31 cellular contexts compared by ENCODE assay signal in the genomic region with DNA sequence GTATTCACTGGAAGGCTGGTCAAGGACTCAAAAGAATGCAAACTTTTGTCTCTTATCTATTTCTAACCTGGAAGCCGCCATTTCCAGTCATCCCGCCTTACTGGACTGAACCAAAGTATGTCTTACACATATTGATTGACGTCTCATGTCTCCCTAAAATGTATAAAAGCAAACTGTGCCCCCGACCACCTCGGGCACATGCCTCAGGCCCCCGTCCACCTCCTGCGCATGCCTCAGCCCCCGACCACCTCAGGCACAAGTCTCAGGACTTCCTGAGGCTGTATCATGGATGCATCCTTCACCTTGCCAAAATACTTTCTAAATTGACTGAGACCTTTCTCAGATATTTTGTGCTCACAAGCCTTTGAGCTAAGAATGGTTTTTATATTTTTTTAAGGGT.
"Had no signal": no experiment of that assay in that cellular context is flagged by ENCODE, and none has a peak within 500 bp of the region (broad histone marks: within the 10 kb centered on the region; RNA-seq: fewer than 3 reads in every experiment).

No MANE protein-coding gene starts in this region.

- DNase-seq: activated B cell treated with CpG ODN at 0.5 μM for 24 hours; activated CD4-positive, alpha-beta memory T cell treated with anti-CD3 and anti-CD28 coated beads, Interleukin-2, amount 10 ng/mL, durations not matched to agents 7 days and 5 days; activated CD4-positive, alpha-beta T cell treated with anti-CD3 and anti-CD28 coated beads, Interleukin-2, amount 10 ng/mL, durations not matched to agents 24 days and 14 days; activated CD4-positive, alpha-beta T cell treated with anti-CD3 and anti-CD28 coated beads, Interleukin-2, amount 50 U/mL, for 4 hours; activated CD8-positive, alpha-beta memory T cell treated with anti-CD3 and anti-CD28 coated beads, Interleukin-2, amount 50 U/mL, for 48 hours; activated gamma-delta T cell; activated naive CD4-positive, alpha-beta T cell; activated naive CD4-positive, alpha-beta T cell treated with anti-CD3 and anti-CD28 coated beads, Interleukin-2, amount 10 ng/mL, durations not matched to agents 7 days and 5 days; activated naive CD8-positive, alpha-beta T cell treated with anti-CD3 and anti-CD28 coated beads, Interleukin-2, amount 10 ng/mL, durations not matched to agents 7 days and 5 days; activated T-cell treated with anti-CD3 and anti-CD28 coated beads for 4 hours; activated T-cell treated with anti-CD3 and anti-CD28 coated beads, Interleukin-2, amount 50 U/mL, for 24 hours; activated T-cell treated with anti-CD3 and anti-CD28 coated beads, Interleukin-2, amount 50 U/mL, for 72 hours; central memory CD4-positive, alpha-beta T cell; effector CD4-positive, alpha-beta T cell; effector memory CD8-positive, alpha-beta T cell; erythroblast; foreskin keratinocyte; gastrocnemius medialis; glutamatergic neuron; heart left ventricle; T-helper 2 cell had no signal

- H3K4me3 ChIP-seq: ascending aorta, breast epithelium, cardiac muscle cell, coronary artery, dorsolateral prefrontal cortex, esophagus muscularis mucosa, gastrocnemius medialis, heart left ventricle had no signal

- H3K27ac Mint-ChIP-seq: activated B cell treated with CpG ODN at 0.5 μM for 24 hours; activated CD4-positive, alpha-beta memory T cell treated with anti-CD3 and anti-CD28 coated beads, Interleukin-2, amount 10 ng/mL, durations not matched to agents 7 days and 5 days; activated CD4-positive, alpha-beta T cell treated with anti-CD3 and anti-CD28 coated beads, Interleukin-2, amount 10 ng/mL, durations not matched to agents 24 days and 14 days; activated naive CD4-positive, alpha-beta T cell treated with anti-CD3 and anti-CD28 coated beads, Interleukin-2, amount 10 ng/mL, durations not matched to agents 7 days and 5 days; activated naive CD4-positive, alpha-beta T cell treated with anti-CD3 and anti-CD28 coated beads, Interleukin-2, amount 50 U/mL, for 72 hours; activated naive CD8-positive, alpha-beta T cell treated with anti-CD3 and anti-CD28 coated beads, Interleukin-2, amount 10 ng/mL, durations not matched to agents 7 days and 5 days; activated T-cell treated with anti-CD3 and anti-CD28 coated beads, Interleukin-2, amount 50 U/mL, for 24 hours; activated T-cell treated with anti-CD3 and anti-CD28 coated beads, Interleukin-2, amount 50 U/mL, for 72 hours; brain; dendritic cell treated with granulocyte-macrophage colony-stimulating factor and Interleukin-4, amounts not matched to agents 40 ng/mL and 50 ng/mL, for 4 days; effector memory CD8-positive, alpha-beta T cell had no signal

- H3K9me3 ChIP-seq: ascending aorta, breast epithelium, esophagus muscularis mucosa, gastrocnemius medialis had no signal

- H3K27me3 ChIP-seq: ascending aorta, cardiac muscle cell, dorsolateral prefrontal cortex, esophagus muscularis mucosa, foreskin keratinocyte had no signal

- H3K36me3 Mint-ChIP-seq: activated naive CD4-positive, alpha-beta T cell treated with anti-CD3 and anti-CD28 coated beads, Interleukin-2, amount 10 ng/mL, durations not matched to agents 7 days and 5 days; activated naive CD4-positive, alpha-beta T cell treated with anti-CD3 and anti-CD28 coated beads, Interleukin-2, amount 50 U/mL, for 72 hours; activated naive CD8-positive, alpha-beta T cell treated with anti-CD3 and anti-CD28 coated beads, Interleukin-2, amount 10 ng/mL, durations not matched to agents 7 days and 5 days had no signal

- H3K36me3 ChIP-seq: ascending aorta, breast epithelium, cardiac muscle cell, esophagus muscularis mucosa, gastrocnemius medialis, heart left ventricle had no signal

- H3K27me3 Mint-ChIP-seq: activated naive CD8-positive, alpha-beta T cell treated with anti-CD3 and anti-CD28 coated beads, Interleukin-2, amount 10 ng/mL, durations not matched to agents 7 days and 5 days had no signal

- H3K4me1 Mint-ChIP-seq: activated B cell treated with CpG ODN at 0.5 μM for 24 hours; activated CD4-positive, alpha-beta memory T cell treated with anti-CD3 and anti-CD28 coated beads, Interleukin-2, amount 10 ng/mL, durations not matched to agents 7 days and 5 days; activated CD4-positive, alpha-beta T cell treated with anti-CD3 and anti-CD28 coated beads, Interleukin-2, amount 10 ng/mL, durations not matched to agents 24 days and 14 days; activated naive CD4-positive, alpha-beta T cell treated with anti-CD3 and anti-CD28 coated beads, Interleukin-2, amount 10 ng/mL, durations not matched to agents 7 days and 5 days; activated naive CD8-positive, alpha-beta T cell treated with anti-CD3 and anti-CD28 coated beads, Interleukin-2, amount 10 ng/mL, durations not matched to agents 7 days and 5 days; brain had no signal

- H3K27ac ChIP-seq: ascending aorta, breast epithelium, cardiac muscle cell, coronary artery, esophagus muscularis mucosa, foreskin keratinocyte, gastrocnemius medialis, heart left ventricle had no signal

- H3K4me1 ChIP-seq: ascending aorta, breast epithelium, esophagus muscularis mucosa, foreskin keratinocyte, gastrocnemius medialis, heart left ventricle had no signal

- H3K4me3 Mint-ChIP-seq: activated B cell treated with CpG ODN at 0.5 μM for 24 hours; activated CD4-positive, alpha-beta memory T cell treated with anti-CD3 and anti-CD28 coated beads, Interleukin-2, amount 10 ng/mL, durations not matched to agents 7 days and 5 days; activated CD4-positive, alpha-beta T cell treated with anti-CD3 and anti-CD28 coated beads, Interleukin-2, amount 10 ng/mL, durations not matched to agents 24 days and 14 days; activated naive CD4-positive, alpha-beta T cell treated with anti-CD3 and anti-CD28 coated beads, Interleukin-2, amount 10 ng/mL, durations not matched to agents 7 days and 5 days; activated naive CD8-positive, alpha-beta T cell treated with anti-CD3 and anti-CD28 coated beads, Interleukin-2, amount 10 ng/mL, durations not matched to agents 7 days and 5 days; activated T-cell treated with anti-CD3 and anti-CD28 coated beads, Interleukin-2, amount 50 U/mL, for 24 hours; activated T-cell treated with anti-CD3 and anti-CD28 coated beads, Interleukin-2, amount 50 U/mL, for 72 hours; brain; dendritic cell treated with granulocyte-macrophage colony-stimulating factor and Interleukin-4, amounts not matched to agents 40 ng/mL and 50 ng/mL, for 4 days; effector memory CD8-positive, alpha-beta T cell had no signal

- ATAC-seq: activated CD4-positive, CD25-positive, alpha-beta regulatory T cell treated with anti-CD3 and anti-CD28 coated beads, Interleukin-2, amount 50 U/mL, for 24 hours; activated naive CD4-positive, alpha-beta T cell treated with anti-CD3 and anti-CD28 coated beads, Interleukin-2, amount 50 U/mL, for 72 hours; activated T-cell treated with anti-CD3 and anti-CD28 coated beads, Interleukin-2, amount 50 U/mL, for 72 hours; effector memory CD8-positive, alpha-beta T cell; foreskin keratinocyte; gastrocnemius medialis; heart left ventricle had no signal
